Comparison of ENCODE assay signal across 1 cellular context in the genomic region with DNA sequence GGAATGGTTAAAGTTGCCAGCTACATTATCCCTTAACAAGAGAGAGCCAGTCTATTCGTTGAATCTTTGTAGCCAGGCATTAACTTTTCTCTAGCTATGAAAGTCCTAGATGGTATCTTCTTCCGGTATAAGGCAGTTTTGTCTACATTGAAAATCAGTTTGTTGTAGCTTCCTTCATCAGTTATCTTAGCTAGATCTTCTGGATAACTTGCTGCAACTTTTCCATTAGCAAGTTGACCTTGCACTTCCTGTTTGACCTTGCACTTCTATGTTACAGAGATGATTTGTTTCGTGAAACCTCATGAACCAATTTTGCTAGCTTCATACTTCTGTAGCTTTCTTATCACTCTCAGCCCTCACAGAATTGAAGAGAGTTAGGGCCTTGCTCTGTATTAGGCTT.
TF ChIP-seq lines count a peak whose summit lies in the region.

No MANE protein-coding gene starts in this region.

TF ChIP-seq in H1, 55 proteins besides CTCF, POLR2A, EP300 and RAD21 (continued from another document):
- TF ChIP-seq, protein P1, sequence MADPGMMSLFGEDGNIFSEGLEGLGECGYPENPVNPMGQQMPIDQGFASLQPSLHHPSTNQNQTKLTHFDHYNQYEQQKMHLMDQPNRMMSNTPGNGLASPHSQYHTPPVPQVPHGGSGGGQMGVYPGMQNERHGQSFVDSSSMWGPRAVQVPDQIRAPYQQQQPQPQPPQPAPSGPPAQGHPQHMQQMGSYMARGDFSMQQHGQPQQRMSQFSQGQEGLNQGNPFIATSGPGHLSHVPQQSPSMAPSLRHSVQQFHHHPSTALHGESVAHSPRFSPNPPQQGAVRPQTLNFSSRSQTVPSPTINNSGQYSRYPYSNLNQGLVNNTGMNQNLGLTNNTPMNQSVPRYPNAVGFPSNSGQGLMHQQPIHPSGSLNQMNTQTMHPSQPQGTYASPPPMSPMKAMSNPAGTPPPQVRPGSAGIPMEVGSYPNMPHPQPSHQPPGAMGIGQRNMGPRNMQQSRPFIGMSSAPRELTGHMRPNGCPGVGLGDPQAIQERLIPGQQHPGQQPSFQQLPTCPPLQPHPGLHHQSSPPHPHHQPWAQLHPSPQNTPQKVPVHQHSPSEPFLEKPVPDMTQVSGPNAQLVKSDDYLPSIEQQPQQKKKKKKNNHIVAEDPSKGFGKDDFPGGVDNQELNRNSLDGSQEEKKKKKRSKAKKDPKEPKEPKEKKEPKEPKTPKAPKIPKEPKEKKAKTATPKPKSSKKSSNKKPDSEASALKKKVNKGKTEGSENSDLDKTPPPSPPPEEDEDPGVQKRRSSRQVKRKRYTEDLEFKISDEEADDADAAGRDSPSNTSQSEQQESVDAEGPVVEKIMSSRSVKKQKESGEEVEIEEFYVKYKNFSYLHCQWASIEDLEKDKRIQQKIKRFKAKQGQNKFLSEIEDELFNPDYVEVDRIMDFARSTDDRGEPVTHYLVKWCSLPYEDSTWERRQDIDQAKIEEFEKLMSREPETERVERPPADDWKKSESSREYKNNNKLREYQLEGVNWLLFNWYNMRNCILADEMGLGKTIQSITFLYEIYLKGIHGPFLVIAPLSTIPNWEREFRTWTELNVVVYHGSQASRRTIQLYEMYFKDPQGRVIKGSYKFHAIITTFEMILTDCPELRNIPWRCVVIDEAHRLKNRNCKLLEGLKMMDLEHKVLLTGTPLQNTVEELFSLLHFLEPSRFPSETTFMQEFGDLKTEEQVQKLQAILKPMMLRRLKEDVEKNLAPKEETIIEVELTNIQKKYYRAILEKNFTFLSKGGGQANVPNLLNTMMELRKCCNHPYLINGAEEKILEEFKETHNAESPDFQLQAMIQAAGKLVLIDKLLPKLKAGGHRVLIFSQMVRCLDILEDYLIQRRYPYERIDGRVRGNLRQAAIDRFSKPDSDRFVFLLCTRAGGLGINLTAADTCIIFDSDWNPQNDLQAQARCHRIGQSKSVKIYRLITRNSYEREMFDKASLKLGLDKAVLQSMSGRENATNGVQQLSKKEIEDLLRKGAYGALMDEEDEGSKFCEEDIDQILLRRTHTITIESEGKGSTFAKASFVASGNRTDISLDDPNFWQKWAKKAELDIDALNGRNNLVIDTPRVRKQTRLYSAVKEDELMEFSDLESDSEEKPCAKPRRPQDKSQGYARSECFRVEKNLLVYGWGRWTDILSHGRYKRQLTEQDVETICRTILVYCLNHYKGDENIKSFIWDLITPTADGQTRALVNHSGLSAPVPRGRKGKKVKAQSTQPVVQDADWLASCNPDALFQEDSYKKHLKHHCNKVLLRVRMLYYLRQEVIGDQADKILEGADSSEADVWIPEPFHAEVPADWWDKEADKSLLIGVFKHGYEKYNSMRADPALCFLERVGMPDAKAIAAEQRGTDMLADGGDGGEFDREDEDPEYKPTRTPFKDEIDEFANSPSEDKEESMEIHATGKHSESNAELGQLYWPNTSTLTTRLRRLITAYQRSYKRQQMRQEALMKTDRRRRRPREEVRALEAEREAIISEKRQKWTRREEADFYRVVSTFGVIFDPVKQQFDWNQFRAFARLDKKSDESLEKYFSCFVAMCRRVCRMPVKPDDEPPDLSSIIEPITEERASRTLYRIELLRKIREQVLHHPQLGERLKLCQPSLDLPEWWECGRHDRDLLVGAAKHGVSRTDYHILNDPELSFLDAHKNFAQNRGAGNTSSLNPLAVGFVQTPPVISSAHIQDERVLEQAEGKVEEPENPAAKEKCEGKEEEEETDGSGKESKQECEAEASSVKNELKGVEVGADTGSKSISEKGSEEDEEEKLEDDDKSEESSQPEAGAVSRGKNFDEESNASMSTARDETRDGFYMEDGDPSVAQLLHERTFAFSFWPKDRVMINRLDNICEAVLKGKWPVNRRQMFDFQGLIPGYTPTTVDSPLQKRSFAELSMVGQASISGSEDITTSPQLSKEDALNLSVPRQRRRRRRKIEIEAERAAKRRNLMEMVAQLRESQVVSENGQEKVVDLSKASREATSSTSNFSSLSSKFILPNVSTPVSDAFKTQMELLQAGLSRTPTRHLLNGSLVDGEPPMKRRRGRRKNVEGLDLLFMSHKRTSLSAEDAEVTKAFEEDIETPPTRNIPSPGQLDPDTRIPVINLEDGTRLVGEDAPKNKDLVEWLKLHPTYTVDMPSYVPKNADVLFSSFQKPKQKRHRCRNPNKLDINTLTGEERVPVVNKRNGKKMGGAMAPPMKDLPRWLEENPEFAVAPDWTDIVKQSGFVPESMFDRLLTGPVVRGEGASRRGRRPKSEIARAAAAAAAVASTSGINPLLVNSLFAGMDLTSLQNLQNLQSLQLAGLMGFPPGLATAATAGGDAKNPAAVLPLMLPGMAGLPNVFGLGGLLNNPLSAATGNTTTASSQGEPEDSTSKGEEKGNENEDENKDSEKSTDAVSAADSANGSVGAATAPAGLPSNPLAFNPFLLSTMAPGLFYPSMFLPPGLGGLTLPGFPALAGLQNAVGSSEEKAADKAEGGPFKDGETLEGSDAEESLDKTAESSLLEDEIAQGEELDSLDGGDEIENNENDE (IDR thresholded peaks at IDR 0.05; ENCODE audit: insufficient replicate concordance, low read length), result no peak
TF ChIP-seq in H1: peak in this region for 0.
